Comparison of ENCODE assay signal across 21 cellular contexts in the genomic region with DNA sequence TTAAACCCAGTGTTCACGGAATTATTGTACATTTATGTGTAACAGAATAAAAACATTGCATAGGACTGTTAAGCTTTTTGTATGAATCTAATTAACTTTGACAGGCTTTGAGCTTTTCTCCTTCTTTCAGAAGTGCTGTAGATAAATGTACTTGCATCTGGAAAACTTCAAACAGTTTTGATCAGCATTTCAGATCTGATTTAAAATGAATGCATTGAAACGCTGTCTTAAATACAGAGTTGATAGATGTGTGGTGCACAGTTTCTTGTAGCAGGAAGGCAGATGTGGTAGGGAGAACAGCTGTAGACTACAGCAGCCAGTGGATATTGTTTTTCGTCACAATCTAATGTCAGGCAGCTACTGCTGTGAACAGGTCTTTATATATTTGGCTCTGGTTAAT.
"Had no signal": no experiment of that assay in that cellular context is flagged by ENCODE, and none has a peak within 500 bp of the region (broad histone marks: within the 10 kb centered on the region; RNA-seq: fewer than 3 reads in every experiment).

No MANE protein-coding gene starts in this region.

- DNase-seq: immature natural killer cell; kidney; left colon; left lung; lower lobe of right lung; mammary epithelial cell; mesenchymal stem cell; naive B cell; natural killer cell; nephron progenitor cell; ovary; right cardiac atrium; small intestine; spleen; stimulated activated CD4-positive, alpha-beta T cell treated with anti-CD3 and anti-CD28 coated beads, Interleukin-4, amount 100 ng/mL, for 24 hours; stimulated activated naive CD4-positive, alpha-beta T cell; uterus had no signal

- ATAC-seq: left colon; left lung; lower lobe of right lung; natural killer cell; right cardiac atrium; sciatic nerve; stimulated activated effector memory CD8-positive, alpha-beta T cell treated with anti-CD3 and anti-CD28 coated beads, Interleukin-12 subunit alpha, Interleukin-12 subunit beta, amount 100 ng/mL, for 72 hours had no signal

- H3K9me3 ChIP-seq: left lung, lower lobe of right lung, ovary, spleen, suprapubic skin, tibial nerve, uterus had no signal

- H3K36me3 ChIP-seq: left lung, lower lobe of right lung, ovary, spleen, suprapubic skin, tibial nerve, uterus had no signal

- H3K27me3 ChIP-seq: left lung, ovary, spleen, suprapubic skin, tibial nerve, uterus had no signal

- H3K27ac ChIP-seq: left lung, lower lobe of right lung, ovary, spleen, suprapubic skin, tibial nerve, uterus had no signal

- H3K4me1 ChIP-seq: left lung, lower lobe of right lung, spleen, suprapubic skin, tibial nerve, uterus had no signal

- H3K4me3 ChIP-seq: left lung, lower lobe of right lung, ovary, spleen, suprapubic skin, tibial nerve, uterus had no signal
